8 cellular contexts compared by ENCODE assay signal in the genomic region with DNA sequence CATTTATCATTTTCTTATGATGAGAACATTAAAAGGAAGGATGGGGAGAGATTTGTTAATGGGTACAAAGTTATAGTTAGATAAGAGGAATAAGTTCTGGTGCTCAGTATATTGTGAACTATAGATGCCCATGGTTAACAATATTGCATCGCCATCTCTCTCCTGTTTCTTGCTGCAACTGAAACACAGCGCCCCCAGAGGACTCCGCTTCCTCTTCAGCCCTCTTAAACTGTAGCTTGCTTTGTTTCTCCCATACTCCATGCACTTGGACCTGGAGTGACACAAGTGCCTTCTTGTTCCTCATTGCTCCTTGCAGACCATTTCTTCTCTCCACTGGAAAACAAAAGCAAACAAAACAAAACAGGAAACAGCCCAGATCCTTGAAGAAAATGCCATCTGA.
DNase-seq lines count a peak whose midpoint lies in the region; ATAC-seq and TF ChIP-seq lines count a peak whose summit lies in the region.

No MANE protein-coding gene starts in this region.

- H3K4me3 ChIP-seq in GM12865 (ENCODE audit: low read depth, low read length): no peak overlapping the region

- peak; percentile 56 for TF ChIP-seq CTCF in GM12865 (IDR thresholded peaks at IDR 0.05; ENCODE audit: insufficient read depth, low read depth, low read length, missing control alignments)

- DNase-seq in ACHN: peak; percentile 26
- DNase-seq in GM12865 (ENCODE audit: low read depth): peak; percentile 33
- DNase-seq in SHP77 (lab: John Stamatoyannopoulos, UW): peak; percentile 42 to 52
- peak in 40 of 42 donors; percentile 15 to 83 (median 47) for DNase-seq in head of caudate nucleus
- DNase-seq in GDM1 (lab: John Stamatoyannopoulos, UW): no peak
- DNase-seq in dedifferentiated amniotic fluid mesenchymal stem cell (ENCODE audit: extremely low spot score): no peak

- in situ Hi-C loops in ACHN (cut with HindIII; ENCODE audit: low pct_ligation_motif_present, low pct_unique_long_range_greater_than_20kb, low sequenced_read_pairs): no loop called here

- intact Hi-C loops in head of caudate nucleus (cut with DNase I): no loop called here

- no peak for ATAC-seq in HG02763 (IDR thresholded peaks at IDR 0.05; ENCODE audit: unreplicated experiment)
- ATAC-seq in HG03095 (IDR thresholded peaks at IDR 0.05; ENCODE audit: unreplicated experiment): no peak

Comparison
In these comparisons a context has a peak if more than half of its experiments do, and no peak if none do; other contexts are left out.
1. DNase-seq: peak in ACHN (single experiment), GM12865 (single experiment), SHP77 (2 of 2) and head of caudate nucleus (40 of 42); none in GDM1 (single experiment) and dedifferentiated amniotic fluid mesenchymal stem cell (single experiment).